16 cellular contexts compared by ENCODE assay signal in the genomic region with DNA sequence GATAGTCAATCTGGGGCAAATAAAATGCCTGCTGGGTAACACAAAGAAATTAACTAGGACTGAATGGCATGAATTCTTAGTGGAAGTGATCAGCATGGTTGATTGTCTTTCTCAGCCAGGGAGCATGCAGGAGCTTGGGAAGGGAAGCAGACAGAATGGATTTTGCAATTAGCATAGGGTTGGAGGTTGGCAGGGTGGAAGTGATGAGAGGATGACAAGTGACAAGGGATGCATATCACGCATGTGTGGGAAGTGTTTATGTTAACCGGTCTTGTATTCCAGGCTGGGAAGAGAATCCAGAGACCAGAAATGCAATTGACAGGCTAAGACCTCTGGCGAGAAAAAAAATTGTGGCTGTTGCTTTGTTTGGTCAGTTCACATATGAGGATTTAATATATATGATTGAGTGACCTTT. TPM values are rescaled to one million over a fixed set of nuclear protein-coding genes. Genes with fewer than 3 reads are reported as not detected.
A peak's percentile ranks its signal among the peaks of the same experiment; 100 is the strongest.
DNase-seq lines count a peak whose midpoint lies in the region; ATAC-seq and TF ChIP-seq lines count a peak whose summit lies in the region.
"Had no signal": no experiment of that assay in that cellular context is flagged by ENCODE, and none has a peak within 500 bp of the region (broad histone marks: within the 10 kb centered on the region; RNA-seq: fewer than 3 reads in every experiment).

No MANE protein-coding gene starts in this region.

- TF ChIP-seq CTCF in HEK293 (tag by site-specific recombination; IDR thresholded peaks at IDR 0.05) (no peak), ascending aorta (IDR thresholded peaks at IDR 0.05) (no peak)

- H3K36me3 ChIP-seq in BLaER1 treated with 17β-estradiol and CSF1 and Interleukin-3, amounts not matched to agents 10 nM and 100 nM: no peaks in the 10 kb centered on the region
- H3K36me3 ChIP-seq in HEK293 (ENCODE audit: control insufficient read depth in 2 of 2, insufficient read depth in 1 of 2, low read length in 2 of 2) (no peaks in the 10 kb centered on the region; a peak in 1 of 3 replicates), ascending aorta (no peaks in the 10 kb centered on the region)
- H3K36me3 ChIP-seq: ovary had no signal

- H3K4me2 ChIP-seq in BLaER1 treated with 17β-estradiol and CSF1 and Interleukin-3, amounts not matched to agents 10 nM and 100 nM: peak overlapping the region in 7 of 11 experiments; percentile 18 to 86 (median 64); a peak in 11 of 22 replicates

- CTCF ChIA-PET in HEK293 (lab: Yijun Ruan, JAX): interaction anchor here (0.6 kb wide), 1 partner anchor 131 kb away, joined by 5 read pairs; no protein-coding TSS in a partner anchor

- POLR2A ChIA-PET in HEK293 (lab: Yijun Ruan, JAX): no interaction called here

- no peaks in the 10 kb centered on the region for H4K20me1 ChIP-seq in BLaER1 treated with 17β-estradiol and CSF1 and Interleukin-3, amounts not matched to agents 10 nM and 100 nM

- no peaks in the 10 kb centered on the region for H3K27me3 ChIP-seq in BLaER1 treated with 17β-estradiol and CSF1 and Interleukin-3, amounts not matched to agents 10 nM and 100 nM
- H3K27me3 ChIP-seq in ascending aorta: no peaks in the 10 kb centered on the region
- H3K27me3 ChIP-seq: heart right ventricle, ovary had no signal

- DNase-seq in dermis microvascular lymphatic vessel endothelial cell (ENCODE audit: low read depth in 2 of 2): peak; percentile 87 to 96
- peak; percentile 70 to 98 for DNase-seq in lung microvascular endothelial cell (ENCODE audit: low read depth in 2 of 2)
- DNase-seq in ascending aorta (ENCODE audit: low spot score in 2 of 2): no peak
- no peak for DNase-seq in NCI-H524 (lab: John Stamatoyannopoulos, UW)
- DNase-seq in effector CD4-positive, alpha-beta T cell: no peak
- DNase-seq: activated CD4-positive, alpha-beta memory T cell treated with anti-CD3 and anti-CD28 coated beads for 36 hours; EL; heart right ventricle; HFFc6; NCI-H1417; NCI-H446; ovary; T1000 had no signal

- ATAC-seq in HG03108 (IDR thresholded peaks at IDR 0.05; ENCODE audit: unreplicated experiment): no peak

- H3K4me3 ChIP-seq in BLaER1 treated with 17β-estradiol and CSF1 and Interleukin-3, amounts not matched to agents 10 nM and 100 nM: no peak overlapping the region
- no peak overlapping the region for H3K4me3 ChIP-seq in HEK293 (ENCODE audit: low read depth, low read length)
- H3K4me3 ChIP-seq in ascending aorta: no peak overlapping the region
- H3K4me3 ChIP-seq: ovary had no signal

- peak overlapping the region in 2 of 11 experiments; percentile 69 to 80; a peak in 4 of 22 replicates for H3K27ac ChIP-seq in BLaER1 treated with 17β-estradiol and CSF1 and Interleukin-3, amounts not matched to agents 10 nM and 100 nM
- H3K27ac ChIP-seq in HEK293 (ENCODE audit: extremely low read depth, low read depth, low read length): no peak overlapping the region
- no peak overlapping the region for H3K27ac ChIP-seq in ascending aorta
- H3K27ac ChIP-seq: ovary had no signal

- intact Hi-C loops in ascending aorta (cut with DNase I): no loop called here

- no peaks in the 10 kb centered on the region for H3K9me3 ChIP-seq in BLaER1 treated with 17β-estradiol and CSF1 and Interleukin-3, amounts not matched to agents 10 nM and 100 nM (replicated peaks in 1 of 11)
- H3K9me3 ChIP-seq in HEK293 (ENCODE audit: control insufficient read depth, insufficient read depth, low read depth, low read length) (no peaks in the 10 kb centered on the region), ascending aorta (no peaks in the 10 kb centered on the region)
- H3K9me3 ChIP-seq: heart right ventricle, ovary had no signal

- H3K9ac ChIP-seq in BLaER1 treated with 17β-estradiol and CSF1 and Interleukin-3, amounts not matched to agents 10 nM and 100 nM: no peak overlapping the region

- H3K4me1 ChIP-seq in BLaER1 treated with 17β-estradiol and CSF1 and Interleukin-3, amounts not matched to agents 10 nM and 100 nM: peaks cover 9 to 76% (median 27%) of the 10 kb centered on the region in 10 experiments; a peak in 18 of 20 replicates
- H3K4me1 ChIP-seq in HEK293 (ENCODE audit: control insufficient read depth, insufficient read depth, low read length) (peaks cover 17% of the 10 kb centered on the region), ascending aorta (peaks cover 4 to 11% of the 10 kb centered on the region in 2 donors)

TF ChIP-seq in HEK293, 187 proteins besides CTCF, POLR2A, EP300 and RAD21:
- TF ChIP-seq ZNF114 (tag by site-specific recombination; IDR thresholded peaks at IDR 0.05) (no peak), MZF1 (tag by site-specific recombination; IDR thresholded peaks at IDR 0.05; ENCODE audit: borderline replicate concordance) (no peak), ZFHX2 (tag by site-specific recombination; conservative IDR thresholded peaks at IDR 0.05) (0 out of 2 replicates have a peak, but pooled peaks have one; percentile 33), ZNF23 (tag by site-specific recombination; IDR thresholded peaks at IDR 0.05; ENCODE audit: borderline replicate concordance) (no peak), EGR2 (tag by site-specific recombination; IDR thresholded peaks at IDR 0.05; ENCODE audit: low read depth) (peak; percentile 27; the same call in 1 of the 2 replicates)

RNA-seq across cellular contexts. Expression of a gene that starts 8.2 kb away (rescaled TPM):
- 40.8 and 60.6 TPM in 2 replicates for total RNA-seq in dermis microvascular lymphatic vessel endothelial cell
- total RNA-seq in lung microvascular endothelial cell: 24.0 and 104 TPM in 2 replicates
- 13.3 TPM for total RNA-seq in ascending aorta

Comparison
In these comparisons a context has a peak if more than half of its experiments do, and no peak if none do; other contexts are left out.
1. DNase-seq: peak in dermis microvascular lymphatic vessel endothelial cell (2 of 2) and lung microvascular endothelial cell (2 of 2); none in ascending aorta (0 of 2), NCI-H524 (0 of 2) and effector CD4-positive, alpha-beta T cell (single experiment).